ENCODE assay signal across 30 cellular contexts in genomic region chr4:148261861-148262260, GRCh38.
DNase-seq lines count a peak whose midpoint lies in the region; ATAC-seq and TF ChIP-seq lines count a peak whose summit lies in the region.
"Had no signal": no experiment of that assay in that cellular context is flagged by ENCODE, and none has a peak within 500 bp of the region (broad histone marks: within the 10 kb centered on the region; RNA-seq: fewer than 3 reads in every experiment).

No MANE protein-coding gene starts in this region.

- no peaks in the 10 kb centered on the region for H3K79me1 ChIP-seq in IMR-90 (ENCODE audit: low read depth in 1 of 2, low read length in 2 of 2)

- no peak overlapping the region for H2BK15ac ChIP-seq in IMR-90 (ENCODE audit: low read depth, low read length)

- TF ChIP-seq POLR2A in IMR-90 (IDR thresholded peaks at IDR 0.05; ENCODE audit: low read depth, low read length): no peak

- TF ChIP-seq CTCF in A673 (conservative IDR thresholded peaks at IDR 0.05; ENCODE audit: low read depth, low read length): no peak
- TF ChIP-seq CTCF in IMR-90 (conservative IDR thresholded peaks at IDR 0.05; ENCODE audit: low read depth, low read length): no peak
- TF ChIP-seq CTCF in astrocyte of the spinal cord (IDR thresholded peaks at IDR 0.05; ENCODE audit: low read depth, low read length): no peak
- no peak for TF ChIP-seq CTCF in upper lobe of right lung (IDR thresholded peaks at IDR 0.05)

- no peak overlapping the region for H2AK5ac ChIP-seq in IMR-90 (ENCODE audit: low read depth, low read length)

- no peak overlapping the region for H4K5ac ChIP-seq in IMR-90 (ENCODE audit: low read depth, low read length)

- H4K8ac ChIP-seq in IMR-90 (ENCODE audit: low read depth in 2 of 2, low read length in 2 of 2): no peak overlapping the region

- no peak for TF ChIP-seq RAD21 in IMR-90 (IDR thresholded peaks at IDR 0.05; ENCODE audit: low read length)

- no peak overlapping the region for H2AFZ ChIP-seq in IMR-90 (replicated peaks; ENCODE audit: low read length, poor library complexity)
- H2AFZ ChIP-seq: PC-9 had no signal

- no peaks in the 10 kb centered on the region for H3K27me3 ChIP-seq in A673 (replicated peaks; ENCODE audit: insufficient read depth, low read depth, low read length, poor library complexity)
- H3K27me3 ChIP-seq in IMR-90 (ENCODE audit: control insufficient read depth, insufficient read depth, low read length): no peaks in the 10 kb centered on the region
- no peaks in the 10 kb centered on the region for H3K27me3 ChIP-seq in SJCRH30
- H3K27me3 ChIP-seq in upper lobe of right lung: no peaks in the 10 kb centered on the region
- H3K27me3 ChIP-seq: body of pancreas, esophagus squamous epithelium, heart right ventricle had no signal

- H2AK9ac ChIP-seq in IMR-90 (replicated peaks; ENCODE audit: low read depth, low read length, poor library complexity): no peak overlapping the region

- H3K4me3 ChIP-seq in A673 (ENCODE audit: low read depth, low read length, poor library complexity, severe bottlenecking) (no peak overlapping the region), IMR-90 (ENCODE audit: insufficient read depth, low read depth, low read length) (no peak overlapping the region), astrocyte of the spinal cord (ENCODE audit: low read depth, low read length) (no peak overlapping the region), SJCRH30 (no peak overlapping the region), upper lobe of right lung (no peak overlapping the region)
- H3K4me3 ChIP-seq: body of pancreas, esophagus squamous epithelium, heart right ventricle, PC-9 had no signal

- H3K4me1 ChIP-seq in A673 (ENCODE audit: insufficient read depth, low read length, poor library complexity, severe bottlenecking) (peaks cover 2% of the 10 kb centered on the region), IMR-90 (ENCODE audit: control insufficient read depth, insufficient read depth, low read length) (no peaks in the 10 kb centered on the region), SJCRH30 (no peaks in the 10 kb centered on the region), upper lobe of right lung (no peaks in the 10 kb centered on the region)

- H2BK120ac ChIP-seq in IMR-90 (ENCODE audit: low read depth, low read length): no peak overlapping the region

- no peak overlapping the region for H3K56ac ChIP-seq in IMR-90 (ENCODE audit: extremely low read depth, insufficient read depth, low read length)

- POLR2A ChIA-PET in A673 (lab: Charles Lee; ENCODE audit: low non-redundant PET): interaction anchor here (0.6 kb wide), 1 partner anchor 238 kb away, joined by 3 read pairs; no protein-coding TSS in a partner anchor
- POLR2A ChIA-PET in IMR-90 (lab: Charles Lee; ENCODE audit: unreplicated experiment): no interaction called here

- H4K91ac ChIP-seq in IMR-90 (ENCODE audit: insufficient read depth, low read depth, low read length): no peak overlapping the region

- H3K27ac ChIP-seq in A673 (ENCODE audit: low read depth, low read length, poor library complexity, severe bottlenecking) (no peak overlapping the region), IMR-90 (ENCODE audit: insufficient read depth, low read length) (no peak overlapping the region), SJCRH30 (no peak overlapping the region), upper lobe of right lung (no peak overlapping the region)
- H3K27ac ChIP-seq: esophagus squamous epithelium, heart right ventricle, KMS-11, PC-9 had no signal

- H3K14ac ChIP-seq in IMR-90 (replicated peaks; ENCODE audit: low read depth, low read length): no peak overlapping the region

- BruUV-seq in A673 (replicated peaks; lab: Mats Ljungman, UMichigan) (no TSS peak), IMR-90 (replicated peaks; lab: Mats Ljungman, UMichigan) (no TSS peak)

- H2BK20ac ChIP-seq in IMR-90 (ENCODE audit: low read depth, low read length): no peak overlapping the region

- H3K9me1 ChIP-seq in IMR-90 (ENCODE audit: insufficient read depth, low read length): no peaks in the 10 kb centered on the region

- no peak overlapping the region for H3K18ac ChIP-seq in IMR-90 (ENCODE audit: low read depth, low read length)

- no peak overlapping the region for H3K23ac ChIP-seq in IMR-90 (ENCODE audit: low read depth, low read length)

- dilution Hi-C loops in IMR-90 (cut with HindIII; ENCODE audit: low sequenced_read_pairs, unreplicated experiment): no loop called here

- H3K36me3 ChIP-seq in A673 (ENCODE audit: insufficient read depth, low read length, poor library complexity, severe bottlenecking): no peaks in the 10 kb centered on the region
- no peaks in the 10 kb centered on the region for H3K36me3 ChIP-seq in IMR-90 (ENCODE audit: control insufficient read depth, insufficient read depth, low read length)
- no peaks in the 10 kb centered on the region for H3K36me3 ChIP-seq in SJCRH30
- H3K36me3 ChIP-seq in upper lobe of right lung: no peaks in the 10 kb centered on the region
- H3K36me3 ChIP-seq: esophagus squamous epithelium, heart right ventricle had no signal

- no peak overlapping the region for H3K9ac ChIP-seq in IMR-90 (ENCODE audit: low read depth, low read length)
- H3K9ac ChIP-seq: KMS-11 had no signal

- intact Hi-C loops in A673 (cut with micrococcal nuclease; ENCODE audit: unreplicated experiment): no loop called here
- intact Hi-C loops in IMR-90 (cut with micrococcal nuclease): no loop called here
- intact Hi-C loops in upper lobe of right lung (cut with DNase I): no loop called here

- CTCF ChIA-PET in A673 (lab: Charles Lee) (interaction anchor here (0.7 kb wide), 1 partner anchor 202 kb away, joined by 3 read pairs; no protein-coding TSS in a partner anchor), IMR-90 (lab: Yijun Ruan, JAX) (no interaction called here)

- ATAC-seq in IMR-90 (ENCODE audit: low read depth) (0 out of 2 replicates have a peak, but pooled peaks have one; percentile 21), GM18520 (IDR thresholded peaks at IDR 0.05; ENCODE audit: unreplicated experiment) (no peak), upper lobe of right lung (no peak)
- ATAC-seq: activated CD4-positive, CD25-positive, alpha-beta regulatory T cell treated with anti-CD3 and anti-CD28 coated beads, Interleukin-2, amount 50 U/mL, for 24 hours; activated CD8-positive, alpha-beta memory T cell treated with anti-CD3 and anti-CD28 coated beads, Interleukin-2, amount 10 ng/mL, durations not matched to agents 7 days and 5 days; activated T-cell treated with anti-CD3 and anti-CD28 coated beads, Interleukin-2, amount 50 U/mL, for 72 hours; body of pancreas; heart right ventricle; left colon; Right ventricle myocardium inferior; T-helper 17 cell had no signal

- H3K4ac ChIP-seq in IMR-90 (ENCODE audit: low read depth, low read length): no peak overlapping the region

- in situ Hi-C loops in IMR-90 (cut with MboI; ENCODE audit: low sequenced_read_pairs): no loop called here
- in situ Hi-C loops in astrocyte of the spinal cord (cut with HindIII; ENCODE audit: low sequenced_read_pairs): no loop called here

- no peaks in the 10 kb centered on the region for H4K20me1 ChIP-seq in IMR-90 (ENCODE audit: insufficient read depth, low read length)

- DNase-seq in A673 (ENCODE audit: low spot score) (peak; percentile 14), IMR-90 (peak; percentile 1), astrocyte of the spinal cord (ENCODE audit: low read depth, low spot score) (peak; percentile 56), left kidney (ENCODE audit: low read depth, low spot score) (peak; percentile 81), SJCRH30 (no peak), upper lobe of right lung (no peak), HuH-7 (ENCODE audit: low spot score) (no peak)
- DNase-seq: 8988T; activated CD4-positive, alpha-beta T cell treated with anti-CD3 and anti-CD28 coated beads, Interleukin-2, amount 50 U/mL, for 4 hours; activated CD8-positive, alpha-beta memory T cell treated with anti-CD3 and anti-CD28 coated beads, Interleukin-2, amount 10 ng/mL, durations not matched to agents 7 days and 5 days; activated T-cell treated with anti-CD3 and anti-CD28 coated beads, Interleukin-2, amount 50 U/mL, for 72 hours; body of pancreas; CD4-positive, CD25-positive, alpha-beta regulatory T cell; dermis blood vessel endothelial cell; esophagus squamous epithelium; foreskin melanocyte; HCEC 1CT; heart right ventricle; left colon; NCI-H1930; NCI-H524 treated with DMSO at 0.1 percent for 48 hours; nephron progenitor cell; PC-9; small intestine; stimulated activated naive CD4-positive, alpha-beta T cell treated with Interleukin-2 at 50 U/mL for 16 hours; T-helper 17 cell had no signal

- no peak overlapping the region for H3K4me2 ChIP-seq in IMR-90 (ENCODE audit: low read depth, low read length)
- H3K4me2 ChIP-seq: KMS-11, PC-9 had no signal

- no peak overlapping the region for H2BK5ac ChIP-seq in IMR-90 (ENCODE audit: low read depth, low read length, poor library complexity, severe bottlenecking)

- no CpG with 5 or more reads among the region's 3 CpGs for WGBS in IMR-90 (ENCODE audit: extremely low coverage in 2 of 2, insufficient read length in 1 of 2), 2 experiments

- H3K9me3 ChIP-seq in A673 (ENCODE audit: low read depth, low read length, poor library complexity, severe bottlenecking) (no peaks in the 10 kb centered on the region), IMR-90 (ENCODE audit: control insufficient read depth, insufficient read depth, low read length) (no peaks in the 10 kb centered on the region), SJCRH30 (replicated peaks) (no peaks in the 10 kb centered on the region), upper lobe of right lung (no peaks in the 10 kb centered on the region)
- H3K9me3 ChIP-seq: body of pancreas, esophagus squamous epithelium, heart right ventricle had no signal

TF ChIP-seq in IMR-90, 13 proteins besides CTCF, POLR2A, EP300 and RAD21 (continues in another document):
- TF ChIP-seq, protein P1, sequence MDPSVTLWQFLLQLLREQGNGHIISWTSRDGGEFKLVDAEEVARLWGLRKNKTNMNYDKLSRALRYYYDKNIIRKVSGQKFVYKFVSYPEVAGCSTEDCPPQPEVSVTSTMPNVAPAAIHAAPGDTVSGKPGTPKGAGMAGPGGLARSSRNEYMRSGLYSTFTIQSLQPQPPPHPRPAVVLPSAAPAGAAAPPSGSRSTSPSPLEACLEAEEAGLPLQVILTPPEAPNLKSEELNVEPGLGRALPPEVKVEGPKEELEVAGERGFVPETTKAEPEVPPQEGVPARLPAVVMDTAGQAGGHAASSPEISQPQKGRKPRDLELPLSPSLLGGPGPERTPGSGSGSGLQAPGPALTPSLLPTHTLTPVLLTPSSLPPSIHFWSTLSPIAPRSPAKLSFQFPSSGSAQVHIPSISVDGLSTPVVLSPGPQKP (IDR thresholded peaks at IDR 0.05; ENCODE audit: borderline replicate concordance, low read depth, low read length): no peak
- TF ChIP-seq RFX5 (IDR thresholded peaks at IDR 0.05; ENCODE audit: low read depth, low read length) (no peak), FOS (IDR thresholded peaks at IDR 0.05; ENCODE audit: low read depth, low read length) (no peak), USF2 (IDR thresholded peaks at IDR 0.05; ENCODE audit: low read depth, low read length) (no peak)

Comparison
In these comparisons a context has a peak if more than half of its experiments do, and no peak if none do; other contexts are left out.
1. DNase-seq: peak in A673 (single experiment), IMR-90 (single experiment), astrocyte of the spinal cord (single experiment) and left kidney (single experiment); none in SJCRH30 (0 of 2), upper lobe of right lung (single experiment) and HuH-7 (single experiment).